Comparison of ENCODE assay signal across 21 cellular contexts in genomic region chr20:38779247-38780097, GRCh38. TPM values are rescaled to one million over a fixed set of nuclear protein-coding genes. Genes with fewer than 3 reads are reported as not detected.
DNase-seq lines count a peak whose midpoint lies in the region; ATAC-seq, FAIRE-seq and TF ChIP-seq lines count a peak whose summit lies in the region.
"Had no signal": no experiment of that assay in that cellular context is flagged by ENCODE, and none has a peak within 500 bp of the region (broad histone marks: within the 10 kb centered on the region; RNA-seq: fewer than 3 reads in every experiment).

No MANE protein-coding gene starts in this region.

- DNase-seq in HepG2 (ENCODE audit: low spot score) (no peak), right lobe of liver (no peak), islet precursor cell (peak; percentile 97), A673 (ENCODE audit: low spot score) (no peak)
- no peak for DNase-seq in activated T-helper 2 cell treated with anti-CD3 and anti-CD28 coated beads, Interferon-gamma antibody, Interleukin-2, Interleukin-4, amounts not matched to agents 10 μg/mL and 5 μg/mL and 100 μg/mL, durations not matched to agents 14 hours and 24 hours and 36 hours (ENCODE audit: low spot score)
- DNase-seq: activated CD4-positive, alpha-beta T cell treated with anti-CD3 and anti-CD28 coated beads for 48 hours; activated T-cell treated with anti-CD3 and anti-CD28 coated beads, Interleukin-2, amount 50 U/mL, for 1 hour; gastrocnemius medialis; GF-D8; NCI-H2029 treated with DMSO at 0.1 percent for 48 hours; Right ventricle myocardium superior; stimulated activated CD4-positive, alpha-beta T cell treated with anti-CD3 and anti-CD28 coated beads, Interleukin-12 subunit alpha, Interleukin-12 subunit beta, amount 100 ng/mL, for 4 hours had no signal

- TF ChIP-seq RAD21 in HepG2 (CRISPR knock-in tag; IDR thresholded peaks at IDR 0.05): no peak

- H3K27me3 Mint-ChIP-seq in activated T-helper 2 cell treated with anti-CD3 and anti-CD28 coated beads, Interferon-gamma antibody, Interleukin-2, Interleukin-4, amounts not matched to agents 10 μg/mL and 5 μg/mL and 100 μg/mL, durations not matched to agents 14 hours and 24 hours and 36 hours (ENCODE audit: low read depth): no peaks in the 10 kb centered on the region

- BruUV-seq in HepG2 (replicated peaks; lab: Mats Ljungman, UMichigan): no TSS peak
- BruUV-seq in A673 (replicated peaks; lab: Mats Ljungman, UMichigan): no TSS peak

- H3K36me3 ChIP-seq in HepG2 (replicated peaks in 1 of 2; ENCODE audit: control insufficient read depth in 1 of 2, insufficient read depth in 2 of 2, low read length in 2 of 2) (no peaks in the 10 kb centered on the region), right lobe of liver (no peaks in the 10 kb centered on the region), A673 (ENCODE audit: insufficient read depth, low read length, poor library complexity, severe bottlenecking) (peaks cover 2% of the 10 kb centered on the region)

- no peak for FAIRE-seq in HepG2 (lab: Jason Lieb, UNC)
- FAIRE-seq: endothelial cell of umbilical vein had no signal

- in situ Hi-C loops in HepG2 (cut with HindIII; ENCODE audit: extremely low pct_ligation_motif_present, low pct_unique_long_range_greater_than_20kb): no loop called here

- TF ChIP-seq POLR2A in HepG2 (IDR thresholded peaks at IDR 0.05; ENCODE audit: insufficient read depth in 1 of 2, low read depth in 2 of 2, low read length in 2 of 2) (no peak), right lobe of liver (IDR thresholded peaks at IDR 0.05) (no peak)

- H3K4me2 ChIP-seq in HepG2 (ENCODE audit: low read depth, low read length): no peak overlapping the region

- peaks cover 8% of the 10 kb centered on the region for H3K36me3 Mint-ChIP-seq in activated T-helper 2 cell treated with anti-CD3 and anti-CD28 coated beads, Interferon-gamma antibody, Interleukin-2, Interleukin-4, amounts not matched to agents 10 μg/mL and 5 μg/mL and 100 μg/mL, durations not matched to agents 14 hours and 24 hours and 36 hours (ENCODE audit: low read depth)

- H3K79me2 ChIP-seq in HepG2 (ENCODE audit: insufficient read depth, low read length): no peaks in the 10 kb centered on the region

- CTCF ChIA-PET in HepG2 (lab: Yijun Ruan, JAX; ENCODE audit: low intra/inter-chr PET ratio, low total read pairs): no interaction called here
- CTCF ChIA-PET in A673 (lab: Charles Lee): no interaction called here

- TF ChIP-seq CTCF in HepG2 (CRISPR knock-in tag; IDR thresholded peaks at IDR 0.05) (no peak), right lobe of liver (IDR thresholded peaks at IDR 0.05) (no peak), A673 (conservative IDR thresholded peaks at IDR 0.05; ENCODE audit: low read depth, low read length) (no peak)

- no peak overlapping the region for H3K9ac ChIP-seq in HepG2 (ENCODE audit: insufficient read depth, low read depth, low read length)

- TF ChIP-seq EP300 in HepG2 (IDR thresholded peaks at IDR 0.05; ENCODE audit: low read depth in 2 of 2, low read length in 2 of 2) (no peak), HepG2 (CRISPR knock-in tag; IDR thresholded peaks at IDR 0.05; ENCODE audit: borderline replicate concordance) (no peak)

- H3K4me3 Mint-ChIP-seq in activated T-helper 2 cell treated with anti-CD3 and anti-CD28 coated beads, Interferon-gamma antibody, Interleukin-2, Interleukin-4, amounts not matched to agents 10 μg/mL and 5 μg/mL and 100 μg/mL, durations not matched to agents 14 hours and 24 hours and 36 hours (ENCODE audit: low read depth): no peak overlapping the region

- intact Hi-C loops in HepG2 (cut with micrococcal nuclease; ENCODE audit: unreplicated experiment): no loop called here
- intact Hi-C loops in right lobe of liver (cut with DNase I): no loop called here
- intact Hi-C loops in A673 (cut with micrococcal nuclease; ENCODE audit: unreplicated experiment): no loop called here
- intact Hi-C loops in activated T-helper 2 cell treated with anti-CD3 and anti-CD28 coated beads, Interferon-gamma antibody, Interleukin-2, Interleukin-4, amounts not matched to agents 10 μg/mL and 5 μg/mL and 100 μg/mL, durations not matched to agents 14 hours and 24 hours and 36 hours (cut with micrococcal nuclease): no loop called here

- H4K20me1 ChIP-seq in HepG2 (ENCODE audit: insufficient read depth, low read length): no peaks in the 10 kb centered on the region

- no peaks in the 10 kb centered on the region for H3K9me3 Mint-ChIP-seq in activated T-helper 2 cell treated with anti-CD3 and anti-CD28 coated beads, Interferon-gamma antibody, Interleukin-2, Interleukin-4, amounts not matched to agents 10 μg/mL and 5 μg/mL and 100 μg/mL, durations not matched to agents 14 hours and 24 hours and 36 hours

- peaks cover 7% of the 10 kb centered on the region for H3K4me1 Mint-ChIP-seq in activated T-helper 2 cell treated with anti-CD3 and anti-CD28 coated beads, Interferon-gamma antibody, Interleukin-2, Interleukin-4, amounts not matched to agents 10 μg/mL and 5 μg/mL and 100 μg/mL, durations not matched to agents 14 hours and 24 hours and 36 hours (ENCODE audit: low read depth)

- no peak overlapping the region for H3K27ac Mint-ChIP-seq in activated T-helper 2 cell treated with anti-CD3 and anti-CD28 coated beads, Interferon-gamma antibody, Interleukin-2, Interleukin-4, amounts not matched to agents 10 μg/mL and 5 μg/mL and 100 μg/mL, durations not matched to agents 14 hours and 24 hours and 36 hours

- no peak overlapping the region for H3K27ac ChIP-seq in HepG2 (ENCODE audit: extremely low read length, insufficient read depth, low read length)
- no peak overlapping the region for H3K27ac ChIP-seq in right lobe of liver
- peak overlapping the region; percentile 44 for H3K27ac ChIP-seq in angular gyrus (ENCODE audit: low read depth, low read length)
- H3K27ac ChIP-seq in A673 (ENCODE audit: low read depth, low read length, poor library complexity, severe bottlenecking): no peak overlapping the region
- H3K27ac ChIP-seq: gastrocnemius medialis, suprapubic skin had no signal

- H2AFZ ChIP-seq in HepG2 (ENCODE audit: low read length): no peak overlapping the region

- POLR2A ChIA-PET in HepG2 (lab: Yijun Ruan, JAX): no interaction called here
- POLR2A ChIA-PET in A673 (lab: Charles Lee; ENCODE audit: low non-redundant PET): no interaction called here

- H3K4me1 ChIP-seq in HepG2 (ENCODE audit: insufficient read depth, low read length): peaks cover 8% of the 10 kb centered on the region
- peaks cover 0 to 7% (median 0%) of the 10 kb centered on the region in 4 donors for H3K4me1 ChIP-seq in right lobe of liver
- H3K4me1 ChIP-seq in A673 (ENCODE audit: insufficient read depth, low read length, poor library complexity, severe bottlenecking): no peaks in the 10 kb centered on the region
- H3K4me1 ChIP-seq: gastrocnemius medialis, suprapubic skin had no signal

- H3K4me3 ChIP-seq in HepG2 (replicated peaks in 1 of 3; ENCODE audit: insufficient read depth in 1 of 3, low read depth in 2 of 3, low read length in 3 of 3) (no peak overlapping the region), right lobe of liver (no peak overlapping the region), A673 (ENCODE audit: low read depth, low read length, poor library complexity, severe bottlenecking) (no peak overlapping the region)
- H3K4me3 ChIP-seq: gastrocnemius medialis, suprapubic skin had no signal

- H3K27me3 ChIP-seq in HepG2 (ENCODE audit: control insufficient read depth in 1 of 2, insufficient read depth in 2 of 2, low read length in 2 of 2) (no peaks in the 10 kb centered on the region), right lobe of liver (no peaks in the 10 kb centered on the region), A673 (replicated peaks; ENCODE audit: insufficient read depth, low read depth, low read length, poor library complexity) (no peaks in the 10 kb centered on the region)
- H3K27me3 ChIP-seq: gastrocnemius medialis, suprapubic skin had no signal

- 0 out of 3 replicates have a peak, but pooled peaks have one; percentile 32 for ATAC-seq in HepG2
- ATAC-seq in right lobe of liver: no peak
- no peak for ATAC-seq in GM18909 (IDR thresholded peaks at IDR 0.05; ENCODE audit: poor library complexity, unreplicated experiment)
- no peak for ATAC-seq in HG03469 (IDR thresholded peaks at IDR 0.05; ENCODE audit: unreplicated experiment)
- ATAC-seq: gastrocnemius medialis had no signal

- WGBS in HepG2 (ENCODE audit: low lambda C conversion rate): 86% methylated on average over 19 of the region's 19 CpGs
- WGBS in right lobe of liver (ENCODE audit: insufficient coverage, low coverage, low lambda C conversion rate, missing lambda C conversion rate): 78% methylated on average over 7 of the region's 19 CpGs

- H3K9me3 ChIP-seq in HepG2 (ENCODE audit: low read length) (no peaks in the 10 kb centered on the region), right lobe of liver (no peaks in the 10 kb centered on the region), A673 (ENCODE audit: low read depth, low read length, poor library complexity, severe bottlenecking) (no peaks in the 10 kb centered on the region)
- H3K9me3 ChIP-seq: gastrocnemius medialis, suprapubic skin had no signal

RNA-seq across cellular contexts. Expression of gene PPP1R16B, which starts 26.0 kb away (rescaled TPM):
- total RNA-seq in HepG2 (2016; rRNA removed; fragmentation: Illumina TruSeq; extraction: Trizol): 0.02 TPM in 1 of 2 replicates, not detected in the other
- total RNA-seq in HepG2 (2016; cell fraction: cytosol; rRNA removed; fragmentation: Illumina TruSeq; extraction: Trizol; ENCODE audit: low read depth): not detected in 2 replicates
- total RNA-seq in HepG2 (2016; cell fraction: insoluble cytoplasmic fraction; rRNA removed; fragmentation: Illumina TruSeq; extraction: Trizol): 0.04 TPM in 1 of 2 replicates, not detected in the other
- 0.03 TPM in 1 of 2 replicates, not detected in the other for total RNA-seq in HepG2 (2016; cell fraction: membrane; rRNA removed; fragmentation: Illumina TruSeq; extraction: Trizol)
- not detected in 2 replicates for total RNA-seq in HepG2 (2016; cell fraction: nucleus; rRNA removed; fragmentation: Illumina TruSeq; extraction: Trizol)
- 0.09 and 0.11 TPM in 2 replicates for polyA plus RNA-seq in HepG2 (2011; rRNA removed)
- 0.05 and 0.08 TPM in 2 replicates for polyA plus RNA-seq in HepG2 (2011; cell fraction: cytosol; rRNA removed)
- 0.06 and 0.07 TPM in 2 replicates for polyA plus RNA-seq in HepG2 (2011; cell fraction: nucleus; rRNA removed)
- polyA plus RNA-seq in HepG2 (2012): 0.05 and 0.11 TPM in 2 replicates
- polyA plus RNA-seq in HepG2 (2016; cell fraction: cytosol; fragmentation: Illumina TruSeq; extraction: Trizol; ENCODE audit: low read depth): not detected in 2 replicates
- polyA plus RNA-seq in HepG2 (2016; cell fraction: insoluble cytoplasmic fraction; fragmentation: Illumina TruSeq; extraction: Trizol; ENCODE audit: low read depth): not detected in 2 replicates
- polyA plus RNA-seq in HepG2 (2016; cell fraction: membrane; fragmentation: Illumina TruSeq; extraction: Trizol; ENCODE audit: low read depth): not detected in 2 replicates
- polyA plus RNA-seq in HepG2 (2016; cell fraction: nucleus; fragmentation: Illumina TruSeq; extraction: Trizol; ENCODE audit: insufficient read depth, low read depth): not detected in 2 replicates
- 0.12 and 0.21 TPM in 2 replicates for polyA minus RNA-seq in HepG2 (2011; rRNA and poly(A)+ RNA removed; ENCODE audit: low replicate concordance)
- not detected in 2 replicates for polyA minus RNA-seq in HepG2 (2011; cell fraction: cytosol; rRNA and poly(A)+ RNA removed)
- polyA minus RNA-seq in HepG2 (2011; cell fraction: nucleus; rRNA and poly(A)+ RNA removed): 0.13 TPM in 1 of 2 replicates, not detected in the other
- total RNA-seq in right lobe of liver: 1 to 10 TPM in 5 of 6 experiments, under 1 TPM in 1; 0.62 to 4.0 (median 2.3) TPM
- total RNA-seq in A673 (2021): 0.13 and 0.17 TPM in 2 replicates
- 109 and 111 TPM in 2 replicates for total RNA-seq in activated T-helper 2 cell treated with anti-CD3 and anti-CD28 coated beads, Interferon-gamma antibody, Interleukin-2, Interleukin-4, amounts not matched to agents 10 μg/mL and 5 μg/mL and 100 μg/mL, durations not matched to agents 14 hours and 24 hours and 36 hours
- total RNA-seq: chondrocyte, M059J had no signal

RNA-seq across cellular contexts. Expression of gene ACTR5, which starts 31.2 kb away (rescaled TPM):
- total RNA-seq in HepG2 (2016; rRNA removed; fragmentation: Illumina TruSeq; extraction: Trizol) (20.5 and 22.0 TPM in 2 replicates), right lobe of liver (1 to 10 TPM; 3.0 to 5.6 (median 3.7) TPM), A673 (2021) (11.2 and 11.5 TPM in 2 replicates)
- 1.4 and 2.3 TPM in 2 replicates for total RNA-seq in HepG2 (2016; cell fraction: cytosol; rRNA removed; fragmentation: Illumina TruSeq; extraction: Trizol; ENCODE audit: low read depth)
- 20.8 and 23.2 TPM in 2 replicates for total RNA-seq in HepG2 (2016; cell fraction: insoluble cytoplasmic fraction; rRNA removed; fragmentation: Illumina TruSeq; extraction: Trizol)
- 4.9 and 5.2 TPM in 2 replicates for total RNA-seq in HepG2 (2016; cell fraction: membrane; rRNA removed; fragmentation: Illumina TruSeq; extraction: Trizol)
- total RNA-seq in HepG2 (2016; cell fraction: nucleus; rRNA removed; fragmentation: Illumina TruSeq; extraction: Trizol): 19.7 and 20.2 TPM in 2 replicates
- polyA plus RNA-seq in HepG2 (2011; rRNA removed): 19.5 and 21.2 TPM in 2 replicates
- 10.3 and 11.2 TPM in 2 replicates for polyA plus RNA-seq in HepG2 (2011; cell fraction: cytosol; rRNA removed)
- polyA plus RNA-seq in HepG2 (2011; cell fraction: nucleus; rRNA removed): 59.7 and 75.5 TPM in 2 replicates
- 11.5 and 13.6 TPM in 2 replicates for polyA plus RNA-seq in HepG2 (2012)
- 0.74 and 1.3 TPM in 2 replicates for polyA plus RNA-seq in HepG2 (2016; cell fraction: cytosol; fragmentation: Illumina TruSeq; extraction: Trizol; ENCODE audit: low read depth)
- 17.2 and 18.6 TPM in 2 replicates for polyA plus RNA-seq in HepG2 (2016; cell fraction: insoluble cytoplasmic fraction; fragmentation: Illumina TruSeq; extraction: Trizol; ENCODE audit: low read depth)
- 2.2 and 2.4 TPM in 2 replicates for polyA plus RNA-seq in HepG2 (2016; cell fraction: membrane; fragmentation: Illumina TruSeq; extraction: Trizol; ENCODE audit: low read depth)
- polyA plus RNA-seq in HepG2 (2016; cell fraction: nucleus; fragmentation: Illumina TruSeq; extraction: Trizol; ENCODE audit: insufficient read depth, low read depth): 28.1 and 28.5 TPM in 2 replicates
- 14.3 and 18.0 TPM in 2 replicates for polyA minus RNA-seq in HepG2 (2011; rRNA and poly(A)+ RNA removed; ENCODE audit: low replicate concordance)
- 6.7 and 7.3 TPM in 2 replicates for polyA minus RNA-seq in HepG2 (2011; cell fraction: cytosol; rRNA and poly(A)+ RNA removed)
- polyA minus RNA-seq in HepG2 (2011; cell fraction: nucleus; rRNA and poly(A)+ RNA removed): 25.9 and 33.6 TPM in 2 replicates
- total RNA-seq in activated T-helper 2 cell treated with anti-CD3 and anti-CD28 coated beads, Interferon-gamma antibody, Interleukin-2, Interleukin-4, amounts not matched to agents 10 μg/mL and 5 μg/mL and 100 μg/mL, durations not matched to agents 14 hours and 24 hours and 36 hours: 12.1 and 13.2 TPM in 2 replicates

RNA-seq across cellular contexts. Expression of gene SLC32A1, which starts 55.2 kb away (rescaled TPM):
- total RNA-seq in HepG2 (2016; rRNA removed; fragmentation: Illumina TruSeq; extraction: Trizol) (not detected in 2 replicates), right lobe of liver (not detected), A673 (2021) (not detected in 2 replicates)
- total RNA-seq in HepG2 (2016; cell fraction: cytosol; rRNA removed; fragmentation: Illumina TruSeq; extraction: Trizol; ENCODE audit: low read depth): not detected in 2 replicates
- not detected in 2 replicates for total RNA-seq in HepG2 (2016; cell fraction: insoluble cytoplasmic fraction; rRNA removed; fragmentation: Illumina TruSeq; extraction: Trizol)
- not detected in 2 replicates for total RNA-seq in HepG2 (2016; cell fraction: membrane; rRNA removed; fragmentation: Illumina TruSeq; extraction: Trizol)
- not detected in 2 replicates for total RNA-seq in HepG2 (2016; cell fraction: nucleus; rRNA removed; fragmentation: Illumina TruSeq; extraction: Trizol)
- not detected in 2 replicates for polyA plus RNA-seq in HepG2 (2011; rRNA removed)
- polyA plus RNA-seq in HepG2 (2011; cell fraction: cytosol; rRNA removed): not detected in 2 replicates
- polyA plus RNA-seq in HepG2 (2011; cell fraction: nucleus; rRNA removed): not detected in 2 replicates
- polyA plus RNA-seq in HepG2 (2012): not detected in 2 replicates
- not detected in 2 replicates for polyA plus RNA-seq in HepG2 (2016; cell fraction: cytosol; fragmentation: Illumina TruSeq; extraction: Trizol; ENCODE audit: low read depth)
- not detected in 2 replicates for polyA plus RNA-seq in HepG2 (2016; cell fraction: insoluble cytoplasmic fraction; fragmentation: Illumina TruSeq; extraction: Trizol; ENCODE audit: low read depth)
- not detected in 2 replicates for polyA plus RNA-seq in HepG2 (2016; cell fraction: membrane; fragmentation: Illumina TruSeq; extraction: Trizol; ENCODE audit: low read depth)
- polyA plus RNA-seq in HepG2 (2016; cell fraction: nucleus; fragmentation: Illumina TruSeq; extraction: Trizol; ENCODE audit: insufficient read depth, low read depth): not detected in 2 replicates
- not detected in 2 replicates for polyA minus RNA-seq in HepG2 (2011; rRNA and poly(A)+ RNA removed; ENCODE audit: low replicate concordance)
- not detected in 2 replicates for polyA minus RNA-seq in HepG2 (2011; cell fraction: cytosol; rRNA and poly(A)+ RNA removed)
- polyA minus RNA-seq in HepG2 (2011; cell fraction: nucleus; rRNA and poly(A)+ RNA removed): not detected in 2 replicates
- total RNA-seq in activated T-helper 2 cell treated with anti-CD3 and anti-CD28 coated beads, Interferon-gamma antibody, Interleukin-2, Interleukin-4, amounts not matched to agents 10 μg/mL and 5 μg/mL and 100 μg/mL, durations not matched to agents 14 hours and 24 hours and 36 hours: not detected in 2 replicates
- total RNA-seq: chondrocyte; endothelial cell of umbilical vein; gastrocnemius medialis; M059J; Right ventricle myocardium superior; suprapubic skin; T-helper 2 cell treated with Interferon-gamma antibody and Interleukin-4, amounts not matched to agents 100 ng/mL and 5 ng/mL, for 36 hours had no signal
- polyA plus RNA-seq: adipose tissue had no signal

Comparison
In these comparisons a context has a peak if more than half of its experiments do, and no peak if none do; other contexts are left out.
1. RNA of gene PPP1R16B, which starts 26.0 kb away (total RNA-seq): 109 to 111 TPM in activated T-helper 2 cell treated with anti-CD3 and anti-CD28 coated beads, Interferon-gamma antibody, Interleukin-2, Interleukin-4, amounts not matched to agents 10 μg/mL and 5 μg/mL and 100 μg/mL, durations not matched to agents 14 hours and 24 hours and 36 hours; 0.62 to 4.0 TPM in right lobe of liver, 0.13 to 0.17 TPM in A673 and 0.02 to 0.04 TPM in HepG2; every median in the first group is over 10 times any median in the second.